21 cellular contexts compared by ENCODE assay signal in genomic region chr21:42150458-42151085, GRCh38.
"Had no signal": no experiment of that assay in that cellular context is flagged by ENCODE, and none has a peak within 500 bp of the region (broad histone marks: within the 10 kb centered on the region; RNA-seq: fewer than 3 reads in every experiment).

No MANE protein-coding gene starts in this region.

- H3K36me3 ChIP-seq: neutrophil, ovary, vagina had no signal

- H3K27me3 Mint-ChIP-seq: activated CD4-positive, alpha-beta T cell treated with anti-CD3 and anti-CD28 coated beads for 36 hours; activated naive CD8-positive, alpha-beta T cell treated with anti-CD3 and anti-CD28 coated beads for 36 hours; activated T-helper 17 cell treated with anti-CD3 and anti-CD28 coated beads, Interleukin-2, amount 50 U/mL, for 72 hours had no signal

- H3K4me3 Mint-ChIP-seq: activated B cell treated with CpG ODN at 0.5 μM for 24 hours; activated CD4-positive, alpha-beta T cell treated with anti-CD3 and anti-CD28 coated beads for 36 hours; activated naive CD8-positive, alpha-beta T cell treated with anti-CD3 and anti-CD28 coated beads for 36 hours; activated T-helper 17 cell treated with anti-CD3 and anti-CD28 coated beads, Interleukin-2, amount 50 U/mL, for 72 hours; memory B cell; stimulated activated naive B cell treated with anti-CD40 and anti-IgM and Interleukin-4, amounts not matched to agents 10 μg/mL and 1 μg/mL and 100 μg/mL, for 72 hours had no signal

- H3K27ac ChIP-seq: neutrophil, ovary, psoas muscle, skin epidermis, testis, vagina had no signal

- H3K4me3 ChIP-seq: ovary, psoas muscle, skin epidermis, testis, vagina had no signal

- H3K27ac Mint-ChIP-seq: activated B cell treated with CpG ODN at 0.5 μM for 24 hours; activated CD4-positive, alpha-beta T cell treated with anti-CD3 and anti-CD28 coated beads for 36 hours; activated naive CD8-positive, alpha-beta T cell treated with anti-CD3 and anti-CD28 coated beads for 36 hours; activated T-helper 17 cell treated with anti-CD3 and anti-CD28 coated beads, Interleukin-2, amount 50 U/mL, for 72 hours; memory B cell; stimulated activated naive B cell treated with anti-CD40 and anti-IgM and Interleukin-4, amounts not matched to agents 10 μg/mL and 1 μg/mL and 100 μg/mL, for 72 hours had no signal

- DNase-seq: activated B cell treated with CpG ODN at 0.5 μM for 24 hours; activated CD4-positive, alpha-beta T cell treated with anti-CD3 and anti-CD28 coated beads for 36 hours; activated CD4-positive, alpha-beta T cell treated with anti-CD3 and anti-CD28 coated beads, Interleukin-2, amount 50 U/mL, for 4 hours; activated naive CD8-positive, alpha-beta T cell treated with anti-CD3 and anti-CD28 coated beads for 36 hours; amygdala; effector CD8-positive, alpha-beta T cell; hippocampal formation; psoas muscle; right cardiac atrium; stimulated activated CD4-positive, alpha-beta T cell treated with anti-CD3 and anti-CD28 coated beads, Interleukin-1b, Interleukin-23, amount 100 ng/mL, for 48 hours; stimulated activated naive B cell treated with anti-CD40 and anti-IgM and Interleukin-4, amounts not matched to agents 10 μg/mL and 1 μg/mL and 100 μg/mL, for 72 hours; T-helper 9 cell; testis; trophoblast cell had no signal

- H3K9me3 Mint-ChIP-seq: activated B cell treated with CpG ODN at 0.5 μM for 24 hours; activated naive CD8-positive, alpha-beta T cell treated with anti-CD3 and anti-CD28 coated beads for 36 hours; activated T-helper 17 cell treated with anti-CD3 and anti-CD28 coated beads, Interleukin-2, amount 50 U/mL, for 72 hours; memory B cell; stimulated activated naive B cell treated with anti-CD40 and anti-IgM and Interleukin-4, amounts not matched to agents 10 μg/mL and 1 μg/mL and 100 μg/mL, for 72 hours had no signal

- ATAC-seq: activated CD4-positive, alpha-beta T cell treated with anti-CD3 and anti-CD28 coated beads for 36 hours; activated T-helper 17 cell treated with anti-CD3 and anti-CD28 coated beads, Interleukin-2, amount 50 U/mL, for 72 hours; esophagus mucosa; psoas muscle; right cardiac atrium; stimulated activated naive B cell treated with anti-CD40 and anti-IgM and Interleukin-4, amounts not matched to agents 10 μg/mL and 1 μg/mL and 100 μg/mL, for 72 hours had no signal

- H3K36me3 Mint-ChIP-seq: activated naive CD8-positive, alpha-beta T cell treated with anti-CD3 and anti-CD28 coated beads for 36 hours; memory B cell; stimulated activated naive B cell treated with anti-CD40 and anti-IgM and Interleukin-4, amounts not matched to agents 10 μg/mL and 1 μg/mL and 100 μg/mL, for 72 hours had no signal

- H3K4me1 ChIP-seq: psoas muscle, vagina had no signal

- H3K27me3 ChIP-seq: ovary, testis, vagina had no signal

- H3K9me3 ChIP-seq: neutrophil, ovary, psoas muscle, testis, vagina had no signal
